Comparison of ENCODE assay signal across 30 cellular contexts in the genomic region with DNA sequence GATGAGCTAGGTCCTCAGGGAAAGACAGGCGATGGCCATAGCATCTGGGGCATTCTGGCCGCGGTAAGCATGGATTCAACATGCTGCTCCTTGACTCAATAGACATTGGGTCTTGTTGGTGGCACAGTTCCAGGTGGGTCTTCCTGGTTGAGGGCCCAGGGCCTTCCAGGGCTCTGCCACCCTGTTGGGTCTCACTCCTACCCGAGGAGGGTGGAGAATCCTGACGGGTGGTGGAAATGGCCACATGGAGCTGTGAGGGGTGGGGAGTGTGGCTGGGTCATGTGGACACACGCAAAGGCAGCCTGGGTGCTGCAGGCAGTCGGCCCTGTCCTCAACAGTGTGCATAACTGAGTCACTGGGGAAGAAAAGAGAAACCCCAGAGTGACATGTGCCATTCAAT.
"Had no signal": no experiment of that assay in that cellular context is flagged by ENCODE, and none has a peak within 500 bp of the region (broad histone marks: within the 10 kb centered on the region; RNA-seq: fewer than 3 reads in every experiment).

No MANE protein-coding gene starts in this region.

- H3K36me3 ChIP-seq: sigmoid colon, vagina had no signal

- H3K27me3 Mint-ChIP-seq: activated CD4-positive, alpha-beta memory T cell treated with anti-CD3 and anti-CD28 coated beads for 36 hours; activated CD4-positive, alpha-beta T cell treated with anti-CD3 and anti-CD28 coated beads, Interleukin-2, amount 10 ng/mL, durations not matched to agents 24 days and 14 days; dendritic cell treated with granulocyte-macrophage colony-stimulating factor and Interleukin-4, amounts not matched to agents 40 ng/mL and 50 ng/mL, for 4 days; memory B cell; stimulated activated naive CD8-positive, alpha-beta T cell treated with anti-CD3 and anti-CD28 coated beads, Interleukin-15, amount 100 ng/mL, for 72 hours had no signal

- ATAC-seq: esophagus mucosa; naive thymus-derived CD8-positive, alpha-beta T cell; stimulated activated memory B cell treated with anti-CD40 and anti-IgM and Interleukin-4, amounts not matched to agents 10 μg/mL and 1 μg/mL and 100 μg/mL, for 72 hours; stimulated activated naive CD8-positive, alpha-beta T cell treated with anti-CD3 and anti-CD28 coated beads, Interleukin-15, amount 100 ng/mL, for 72 hours had no signal

- DNase-seq: activated CD4-positive, alpha-beta memory T cell treated with anti-CD3 and anti-CD28 coated beads for 36 hours; activated CD4-positive, alpha-beta T cell treated with anti-CD3 and anti-CD28 coated beads, Interleukin-2, amount 10 ng/mL, durations not matched to agents 24 days and 14 days; activated CD4-positive, CD25-positive, alpha-beta regulatory T cell treated with anti-CD3 and anti-CD28 coated beads, Interleukin-2, amount 50 U/mL, for 72 hours; activated gamma-delta T cell; activated naive CD4-positive, alpha-beta T cell treated with anti-CD3 and anti-CD28 coated beads, Interleukin-2, amount 50 U/mL, for 16 hours; activated T-cell treated with anti-CD3 and anti-CD28 coated beads, Interleukin-2, amount 50 U/mL, for 1 hour; amniotic stem cell; central memory CD4-positive, alpha-beta T cell; foreskin fibroblast; midbrain; sigmoid colon; small intestine; stimulated activated CD4-positive, alpha-beta T cell treated with anti-CD3 and anti-CD28 coated beads, Interleukin-1b, Interleukin-23, amount 100 ng/mL, for 48 hours; stimulated activated CD4-positive, alpha-beta T cell treated with anti-CD3 and anti-CD28 coated beads, Interleukin-4, amount 100 ng/mL, for 4 hours; stimulated activated CD8-positive, alpha-beta memory T cell treated with anti-CD3 and anti-CD28 coated beads, Interleukin-4, amount 100 ng/mL, for 48 hours; stimulated activated naive CD8-positive, alpha-beta T cell treated with anti-CD3 and anti-CD28 coated beads, Interleukin-15, amount 100 ng/mL, for 72 hours; substantia nigra; SW 1271; T1000 had no signal

- H3K27me3 ChIP-seq: sigmoid colon, vagina had no signal

- H3K27ac ChIP-seq: sigmoid colon, vagina had no signal

- H3K36me3 Mint-ChIP-seq: activated CD4-positive, alpha-beta memory T cell treated with anti-CD3 and anti-CD28 coated beads for 36 hours; memory B cell; naive thymus-derived CD8-positive, alpha-beta T cell; stimulated activated memory B cell treated with anti-CD40 and anti-IgM and Interleukin-4, amounts not matched to agents 10 μg/mL and 1 μg/mL and 100 μg/mL, for 72 hours; type B pancreatic cell had no signal

- H3K4me3 Mint-ChIP-seq: activated CD4-positive, alpha-beta memory T cell treated with anti-CD3 and anti-CD28 coated beads for 36 hours; activated CD4-positive, alpha-beta T cell treated with anti-CD3 and anti-CD28 coated beads, Interleukin-2, amount 10 ng/mL, durations not matched to agents 24 days and 14 days; dendritic cell treated with granulocyte-macrophage colony-stimulating factor and Interleukin-4, amounts not matched to agents 40 ng/mL and 50 ng/mL, for 4 days; endodermal cell; memory B cell; naive thymus-derived CD8-positive, alpha-beta T cell; neural crest cell; stimulated activated memory B cell treated with anti-CD40 and anti-IgM and Interleukin-4, amounts not matched to agents 10 μg/mL and 1 μg/mL and 100 μg/mL, for 72 hours; stimulated activated naive CD8-positive, alpha-beta T cell treated with anti-CD3 and anti-CD28 coated beads, Interleukin-15, amount 100 ng/mL, for 72 hours; T-helper 1 cell treated with Interleukin-12 subunit alpha and Interleukin-12 subunit beta and Interleukin-4 antibody, amounts not matched to agents 30 μg/mL and 1 μg/mL, for 36 hours; type B pancreatic cell had no signal

- H3K9me3 Mint-ChIP-seq: type B pancreatic cell had no signal

- FAIRE-seq: islet of Langerhans, small intestine had no signal

- H3K4me1 ChIP-seq: vagina had no signal

- H3K4me1 Mint-ChIP-seq: activated CD4-positive, alpha-beta T cell treated with anti-CD3 and anti-CD28 coated beads, Interleukin-2, amount 10 ng/mL, durations not matched to agents 24 days and 14 days; memory B cell; stimulated activated memory B cell treated with anti-CD40 and anti-IgM and Interleukin-4, amounts not matched to agents 10 μg/mL and 1 μg/mL and 100 μg/mL, for 72 hours; stimulated activated naive CD8-positive, alpha-beta T cell treated with anti-CD3 and anti-CD28 coated beads, Interleukin-15, amount 100 ng/mL, for 72 hours had no signal

- H3K27ac Mint-ChIP-seq: activated CD4-positive, alpha-beta memory T cell treated with anti-CD3 and anti-CD28 coated beads for 36 hours; activated CD4-positive, alpha-beta T cell treated with anti-CD3 and anti-CD28 coated beads, Interleukin-2, amount 10 ng/mL, durations not matched to agents 24 days and 14 days; dendritic cell treated with granulocyte-macrophage colony-stimulating factor and Interleukin-4, amounts not matched to agents 40 ng/mL and 50 ng/mL, for 4 days; endodermal cell; memory B cell; stimulated activated memory B cell treated with anti-CD40 and anti-IgM and Interleukin-4, amounts not matched to agents 10 μg/mL and 1 μg/mL and 100 μg/mL, for 72 hours; stimulated activated naive CD8-positive, alpha-beta T cell treated with anti-CD3 and anti-CD28 coated beads, Interleukin-15, amount 100 ng/mL, for 72 hours; T-helper 1 cell treated with Interleukin-12 subunit alpha and Interleukin-12 subunit beta and Interleukin-4 antibody, amounts not matched to agents 30 μg/mL and 1 μg/mL, for 36 hours; type B pancreatic cell had no signal

- H3K9me3 ChIP-seq: sigmoid colon, vagina had no signal

- H3K4me3 ChIP-seq: sigmoid colon, vagina had no signal
